In the genomic region with DNA sequence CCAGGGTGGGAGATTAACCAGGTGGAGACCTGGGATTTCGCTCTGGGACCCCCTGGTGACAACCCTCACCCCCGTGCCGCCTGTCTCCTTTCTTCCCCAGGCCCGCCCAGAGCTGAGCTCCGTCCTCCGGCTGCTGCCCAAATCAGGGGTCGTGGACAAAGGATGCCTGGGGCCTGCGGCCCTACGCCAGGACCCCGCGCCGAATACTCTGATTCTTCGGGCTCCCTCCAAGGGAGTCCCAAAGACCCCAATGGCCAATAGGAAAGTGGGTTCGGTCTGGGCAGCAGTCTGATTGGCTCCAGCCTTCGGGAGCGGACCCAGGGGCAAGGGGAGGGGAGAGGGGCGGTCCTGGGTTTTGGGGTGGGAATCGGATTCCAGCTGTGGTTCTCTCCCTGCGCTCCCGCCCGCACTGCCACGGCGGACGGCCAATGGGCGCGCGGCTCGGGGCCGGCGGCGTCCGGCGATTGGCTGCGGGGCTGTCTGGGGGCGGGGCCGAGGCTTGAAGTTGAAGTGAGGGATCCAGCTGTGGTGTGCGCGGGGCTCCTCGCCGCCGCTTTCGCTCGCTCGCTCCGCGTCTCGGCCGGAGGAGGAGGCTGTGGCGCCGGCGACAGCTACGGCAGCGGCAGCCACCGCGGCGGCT, we compare ENCODE assay signal across 8 cellular contexts. TPM values are rescaled to one million over a fixed set of nuclear protein-coding genes. Genes with fewer than 3 reads are reported as not detected.
DNase-seq lines count a peak whose midpoint lies in the region; ATAC-seq, FAIRE-seq and TF ChIP-seq lines count a peak whose summit lies in the region.

Gene CACNA1G, plus strand, starts transcription at position 531 of the 640 bp plus-strand sequence. CDS start 745 bp downstream, outside the sequence.

- ATAC-seq in GM18517 (IDR thresholded peaks at IDR 0.05; ENCODE audit: unreplicated experiment) (peak; percentile 83), HG03039 (IDR thresholded peaks at IDR 0.05; ENCODE audit: unreplicated experiment) (peak; percentile 84), WTC11 (peak; percentile 83)

- H3K9me3 Mint-ChIP-seq in WTC11 = no peaks in the 10 kb centered on the region

- FAIRE-seq in bronchial epithelial cell (lab: Jason Lieb, UNC) = no peak

- H3K36me3 ChIP-seq in bronchial epithelial cell (ENCODE audit: control insufficient read depth, insufficient read depth, low read length) = peaks cover 3% of the 10 kb centered on the region

- TF ChIP-seq CTCF in WTC11 (IDR thresholded peaks at IDR 0.05) = no peak
- TF ChIP-seq CTCF in bronchial epithelial cell (IDR thresholded peaks at IDR 0.05; ENCODE audit: insufficient read depth, low read length, severe bottlenecking) = no peak

- peak within 1 kb of the TSS; percentile 87 for H3K4me3 Mint-ChIP-seq in WTC11

- peaks cover 75% of the 10 kb centered on the region for H3K27me3 Mint-ChIP-seq in WTC11 (ENCODE audit: low read depth)

- H3K4me1 Mint-ChIP-seq in WTC11 = peaks cover 37% of the 10 kb centered on the region

- H3K4me3 ChIP-seq in bronchial epithelial cell (ENCODE audit: low read depth, low read length) = peak within 1 kb of the TSS; percentile 31

- peak; percentile 100 for DNase-seq in 8988T
- DNase-seq in NCI-H2107 treated with DMSO at 0.1 percent for 48 hours (lab: John Stamatoyannopoulos, UW; ENCODE audit: unreplicated experiment) = peak; percentile 30
- peak; percentile 98 for DNase-seq in WTC11 (ENCODE audit: low spot score)
- peak; percentile 59 for DNase-seq in bronchial epithelial cell (ENCODE audit: low read depth)
- DNase-seq in islet precursor cell = peak; percentile 98
- peak; percentile 87 for DNase-seq in stimulated activated CD4-positive, alpha-beta T cell treated with anti-CD3 and anti-CD28 coated beads, Interleukin-12 subunit alpha, Interleukin-12 subunit beta, amount 100 ng/mL, for 4 hours

- no peaks in the 10 kb centered on the region for H3K36me3 Mint-ChIP-seq in WTC11

- H3K27ac Mint-ChIP-seq in WTC11 = peak within 1 kb of the TSS; percentile 97

- H3K27me3 ChIP-seq in bronchial epithelial cell (ENCODE audit: control insufficient read depth, insufficient read depth, low read length) = peaks cover 48% of the 10 kb centered on the region

- CTCF ChIA-PET in WTC11 (lab: Charles Lee) = interaction anchor here (0.7 to 7.2 kb wide), 24 partner anchors 9 to 281 kb away, joined by 3 to 135 read pairs (median 4); partner anchors contain the start of genes CHAD, EPN3 and LRRC59

- POLR2A ChIA-PET in WTC11 (lab: Charles Lee) = interaction anchor here (0.5 to 2.5 kb wide), 16 partner anchors 9 to 306 kb away, joined by 3 to 16 read pairs (median 4); partner anchors contain the start of genes LUC7L3, SPATA20 and TOB1

TF ChIP-seq in WTC11, 78 proteins besides CTCF, POLR2A, EP300 and RAD21 (continues in another document):
- TF ChIP-seq NFYB (CRISPR knock-in tag; conservative IDR thresholded peaks at IDR 0.05; ENCODE audit: low read depth) = peak; percentile 85
- no peak for TF ChIP-seq NR3C1 (CRISPR knock-in tag; conservative IDR thresholded peaks at IDR 0.05; ENCODE audit: low read depth)
- no peak for TF ChIP-seq ZBTB21 (CRISPR knock-in tag; IDR thresholded peaks at IDR 0.05; ENCODE audit: borderline replicate concordance)
- peak; percentile 72 for TF ChIP-seq SP1 (CRISPR knock-in tag; conservative IDR thresholded peaks at IDR 0.05)
- TF ChIP-seq ZNF423 (CRISPR knock-in tag; IDR thresholded peaks at IDR 0.05) = peak; percentile 46; the same call in 1 of the 2 replicates
- TF ChIP-seq, protein P1, sequence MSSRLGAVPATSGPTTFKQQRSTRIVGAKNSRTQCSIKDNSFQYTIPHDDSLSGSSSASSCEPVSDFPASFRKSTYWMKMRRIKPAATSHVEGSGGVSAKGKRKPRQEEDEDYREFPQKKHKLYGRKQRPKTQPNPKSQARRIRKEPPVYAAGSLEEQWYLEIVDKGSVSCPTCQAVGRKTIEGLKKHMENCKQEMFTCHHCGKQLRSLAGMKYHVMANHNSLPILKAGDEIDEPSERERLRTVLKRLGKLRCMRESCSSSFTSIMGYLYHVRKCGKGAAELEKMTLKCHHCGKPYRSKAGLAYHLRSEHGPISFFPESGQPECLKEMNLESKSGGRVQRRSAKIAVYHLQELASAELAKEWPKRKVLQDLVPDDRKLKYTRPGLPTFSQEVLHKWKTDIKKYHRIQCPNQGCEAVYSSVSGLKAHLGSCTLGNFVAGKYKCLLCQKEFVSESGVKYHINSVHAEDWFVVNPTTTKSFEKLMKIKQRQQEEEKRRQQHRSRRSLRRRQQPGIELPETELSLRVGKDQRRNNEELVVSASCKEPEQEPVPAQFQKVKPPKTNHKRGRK (CRISPR knock-in tag; IDR thresholded peaks at IDR 0.05; ENCODE audit: borderline replicate concordance) = no peak
- TF ChIP-seq EMX1 (CRISPR knock-in tag; IDR thresholded peaks at IDR 0.05) = no peak
- TF ChIP-seq ZNF671 (CRISPR knock-in tag; IDR thresholded peaks at IDR 0.05) = no peak
- TF ChIP-seq CBFB (CRISPR knock-in tag; IDR thresholded peaks at IDR 0.05; ENCODE audit: low read depth) = no peak
- no peak for TF ChIP-seq SOX15 (CRISPR knock-in tag; IDR thresholded peaks at IDR 0.05)
- TF ChIP-seq, protein P2, sequence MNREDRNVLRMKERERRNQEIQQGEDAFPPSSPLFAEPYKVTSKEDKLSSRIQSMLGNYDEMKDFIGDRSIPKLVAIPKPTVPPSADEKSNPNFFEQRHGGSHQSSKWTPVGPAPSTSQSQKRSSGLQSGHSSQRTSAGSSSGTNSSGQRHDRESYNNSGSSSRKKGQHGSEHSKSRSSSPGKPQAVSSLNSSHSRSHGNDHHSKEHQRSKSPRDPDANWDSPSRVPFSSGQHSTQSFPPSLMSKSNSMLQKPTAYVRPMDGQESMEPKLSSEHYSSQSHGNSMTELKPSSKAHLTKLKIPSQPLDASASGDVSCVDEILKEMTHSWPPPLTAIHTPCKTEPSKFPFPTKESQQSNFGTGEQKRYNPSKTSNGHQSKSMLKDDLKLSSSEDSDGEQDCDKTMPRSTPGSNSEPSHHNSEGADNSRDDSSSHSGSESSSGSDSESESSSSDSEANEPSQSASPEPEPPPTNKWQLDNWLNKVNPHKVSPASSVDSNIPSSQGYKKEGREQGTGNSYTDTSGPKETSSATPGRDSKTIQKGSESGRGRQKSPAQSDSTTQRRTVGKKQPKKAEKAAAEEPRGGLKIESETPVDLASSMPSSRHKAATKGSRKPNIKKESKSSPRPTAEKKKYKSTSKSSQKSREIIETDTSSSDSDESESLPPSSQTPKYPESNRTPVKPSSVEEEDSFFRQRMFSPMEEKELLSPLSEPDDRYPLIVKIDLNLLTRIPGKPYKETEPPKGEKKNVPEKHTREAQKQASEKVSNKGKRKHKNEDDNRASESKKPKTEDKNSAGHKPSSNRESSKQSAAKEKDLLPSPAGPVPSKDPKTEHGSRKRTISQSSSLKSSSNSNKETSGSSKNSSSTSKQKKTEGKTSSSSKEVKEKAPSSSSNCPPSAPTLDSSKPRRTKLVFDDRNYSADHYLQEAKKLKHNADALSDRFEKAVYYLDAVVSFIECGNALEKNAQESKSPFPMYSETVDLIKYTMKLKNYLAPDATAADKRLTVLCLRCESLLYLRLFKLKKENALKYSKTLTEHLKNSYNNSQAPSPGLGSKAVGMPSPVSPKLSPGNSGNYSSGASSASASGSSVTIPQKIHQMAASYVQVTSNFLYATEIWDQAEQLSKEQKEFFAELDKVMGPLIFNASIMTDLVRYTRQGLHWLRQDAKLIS (CRISPR knock-in tag; IDR thresholded peaks at IDR 0.05; ENCODE audit: borderline replicate concordance) = no peak
- TF ChIP-seq, protein P3, sequence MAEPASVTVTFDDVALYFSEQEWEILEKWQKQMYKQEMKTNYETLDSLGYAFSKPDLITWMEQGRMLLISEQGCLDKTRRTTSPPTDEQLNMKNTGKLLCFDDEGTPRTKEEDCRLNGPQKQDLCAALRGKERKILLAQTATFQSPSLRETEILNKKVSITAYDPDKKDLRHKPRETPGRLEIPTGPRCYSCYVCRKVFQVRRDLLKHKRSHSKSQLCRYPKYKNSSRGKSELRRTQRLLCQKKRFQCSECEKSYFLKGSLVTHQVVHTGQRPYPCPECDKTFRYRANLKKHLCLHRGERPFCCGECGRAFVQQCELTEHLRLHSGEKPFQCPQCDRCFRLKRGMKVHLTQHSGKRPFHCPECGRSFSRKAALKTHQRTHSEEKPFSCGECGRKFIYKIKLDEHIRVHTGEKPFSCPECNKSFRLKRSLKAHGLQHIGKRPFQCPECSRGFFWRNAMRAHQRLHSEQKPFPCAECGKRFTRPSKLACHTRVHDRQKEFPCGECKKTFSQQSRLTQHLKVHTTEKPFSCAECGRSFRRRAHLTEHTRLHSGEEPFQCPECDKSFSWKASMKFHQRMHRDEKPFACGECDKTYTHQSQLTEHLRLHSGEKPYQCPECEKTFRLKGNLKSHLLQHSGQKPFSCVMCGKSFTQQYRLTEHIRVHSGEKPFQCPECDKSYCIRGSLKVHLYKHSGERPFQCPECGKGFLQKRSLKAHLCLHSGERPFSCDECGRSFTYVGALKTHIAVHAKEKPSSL (CRISPR knock-in tag; conservative IDR thresholded peaks at IDR 0.05) = no peak

RNA-seq across cellular contexts. Expression of gene CACNA1G, which starts in this region (rescaled TPM):
- total RNA-seq in WTC11 (2021) (5.4 to 6.7 TPM (median 6.2 TPM) in 3 replicates), bronchial epithelial cell (not detected in 2 replicates)

Comparison
In these comparisons a context has a peak if more than half of its experiments do, and no peak if none do; other contexts are left out.
1. Peak in every context shown above with its lines: DNase-seq, ATAC-seq and H3K4me3 ChIP-seq.
2. Peak in DNase-seq and H3K4me3 ChIP-seq in bronchial epithelial cell; RNA of the gene not detected or under 1 TPM.
3. DNase-seq: peak in every context shown above with its lines; median percentile 100 in 8988T; 98 in WTC11; 98 in islet precursor cell; 87 in stimulated activated CD4-positive, alpha-beta T cell treated with anti-CD3 and anti-CD28 coated beads, Interleukin-12 subunit alpha, Interleukin-12 subunit beta, amount 100 ng/mL, for 4 hours; 59 in bronchial epithelial cell; 30 in NCI-H2107 treated with DMSO at 0.1 percent for 48 hours.